Comparison of ENCODE assay signal across 8 cellular contexts in the genomic region with DNA sequence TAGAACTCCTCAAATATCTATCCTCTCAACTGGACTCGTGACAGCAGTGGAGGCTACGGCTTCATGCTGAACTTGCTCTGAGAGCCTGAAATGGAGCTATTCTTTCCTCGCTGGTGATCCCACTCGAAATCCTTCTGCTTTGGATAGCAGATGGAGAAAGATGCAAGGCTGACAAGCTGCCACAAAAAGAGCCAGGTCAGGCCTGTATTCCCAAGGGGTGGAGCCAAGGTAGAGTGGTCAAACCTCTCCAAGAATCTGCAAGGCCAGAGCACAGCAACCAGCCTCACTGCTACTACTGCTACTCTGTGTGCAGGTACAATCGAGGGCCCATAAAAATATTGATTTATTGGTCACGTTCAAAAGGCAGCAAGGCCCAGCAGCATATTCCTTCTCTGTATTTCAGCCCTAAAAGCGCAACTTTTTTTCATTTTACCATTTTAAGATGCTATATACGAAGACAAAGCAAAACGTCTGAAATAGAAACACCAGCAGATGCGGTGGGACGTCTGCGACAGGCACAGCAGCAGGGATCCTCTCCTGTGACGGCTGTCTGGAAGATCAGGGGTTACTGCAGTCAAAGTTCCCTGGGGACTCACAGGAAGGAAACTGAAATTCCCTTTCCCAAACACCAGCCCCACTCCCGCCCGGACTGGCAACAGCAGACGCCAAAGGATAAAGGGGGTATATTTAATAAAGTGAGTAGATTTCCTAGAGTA. TPM values are rescaled to one million over a fixed set of nuclear protein-coding genes. Genes with fewer than 3 reads are reported as not detected.
DNase-seq lines count a peak whose midpoint lies in the region; ATAC-seq and TF ChIP-seq lines count a peak whose summit lies in the region.

No MANE protein-coding gene starts in this region.

- CTCF ChIA-PET in activated CD4-positive, alpha-beta memory T cell treated with anti-CD3 and anti-CD28 coated beads for 36 hours (lab: Charles Lee), result interaction anchor here (0.6 to 1.7 kb wide), 3 partner anchors 47 to 166 kb away, joined by 3 to 4 read pairs (median 3); no protein-coding TSS in a partner anchor

- peaks cover 14% of the 10 kb centered on the region for H3K27me3 Mint-ChIP-seq in activated CD4-positive, alpha-beta memory T cell treated with anti-CD3 and anti-CD28 coated beads for 36 hours

- no peaks in the 10 kb centered on the region for H3K27me3 ChIP-seq in stomach

- TF ChIP-seq CTCF in stomach (IDR thresholded peaks at IDR 0.05), result no peak

- no peak for TF ChIP-seq POLR2A in stomach (IDR thresholded peaks at IDR 0.05)

- intact Hi-C loops in activated CD4-positive, alpha-beta memory T cell treated with anti-CD3 and anti-CD28 coated beads for 36 hours (cut with micrococcal nuclease), result loop anchor here (1.0 to 5.0 kb wide), 3 partner anchors 13 to 443 kb away; a partner anchor contains a TSS
- intact Hi-C loops in stomach (cut with DNase I; ENCODE audit: low total_unique reads), result loop anchor here (10.0 kb wide), 1 partner anchor 165 kb away; no protein-coding TSS in a partner anchor

- TF ChIP-seq EP300 in stomach (IDR thresholded peaks at IDR 0.05), result no peak

- H3K4me1 Mint-ChIP-seq in activated CD4-positive, alpha-beta memory T cell treated with anti-CD3 and anti-CD28 coated beads for 36 hours (ENCODE audit: low read depth), result no peaks in the 10 kb centered on the region

- peak overlapping the region; percentile 88 for H3K4me3 Mint-ChIP-seq in activated CD4-positive, alpha-beta memory T cell treated with anti-CD3 and anti-CD28 coated beads for 36 hours

- no peak overlapping the region for H3K27ac Mint-ChIP-seq in activated CD4-positive, alpha-beta memory T cell treated with anti-CD3 and anti-CD28 coated beads for 36 hours

- ATAC-seq in HG02678 (IDR thresholded peaks at IDR 0.05; ENCODE audit: unreplicated experiment), result no peak

- 18 to 38% (median 25%) methylated on average over 16 of the region's 16 CpGs for WGBS in stomach, 5 donors

- DNase-seq in NCI-H2227 (lab: John Stamatoyannopoulos, UW; ENCODE audit: unreplicated experiment) (peak; percentile 15), NCI-H2227 treated with DMSO at 0.1 percent for 48 hours (lab: John Stamatoyannopoulos, UW) (no peak), stomach (peak; percentile 42), NCI-H69 (lab: John Stamatoyannopoulos, UW) (no peak), NCI-H1436 treated with DMSO at 0.1 percent for 48 hours (lab: John Stamatoyannopoulos, UW) (no peak)
- no peak for DNase-seq in activated CD4-positive, alpha-beta memory T cell treated with anti-CD3 and anti-CD28 coated beads for 36 hours

- POLR2A ChIA-PET in activated CD4-positive, alpha-beta memory T cell treated with anti-CD3 and anti-CD28 coated beads for 36 hours (lab: Charles Lee), result no interaction called here

- peak overlapping the region; percentile 85 for H3K4me3 ChIP-seq in iPS-18c (ENCODE audit: insufficient read depth, low read depth, low read length)
- H3K4me3 ChIP-seq in stomach, result peak overlapping the region; percentile 74 to 93 (median 79)

- H3K36me3 ChIP-seq in stomach, result no peaks in the 10 kb centered on the region

- H3K27ac ChIP-seq in stomach, result peak overlapping the region; percentile 93 to 98 (median 97)

- H3K9me3 ChIP-seq in iPS-18c (ENCODE audit: control insufficient read depth, insufficient read depth, low read length) (no peaks in the 10 kb centered on the region), stomach (no peaks in the 10 kb centered on the region)

- H3K9me3 Mint-ChIP-seq in activated CD4-positive, alpha-beta memory T cell treated with anti-CD3 and anti-CD28 coated beads for 36 hours, result no peaks in the 10 kb centered on the region

- peaks cover 6 to 36% (median 26%) of the 10 kb centered on the region in 4 donors for H3K4me1 ChIP-seq in stomach

- H3K36me3 Mint-ChIP-seq in activated CD4-positive, alpha-beta memory T cell treated with anti-CD3 and anti-CD28 coated beads for 36 hours, result no peaks in the 10 kb centered on the region

RNA-seq across cellular contexts. Expression of a gene that starts 2.4 kb away (rescaled TPM):
- total RNA-seq in activated CD4-positive, alpha-beta memory T cell treated with anti-CD3 and anti-CD28 coated beads for 36 hours, result 1 to 10 TPM; 6.1 to 8.9 TPM
- 10 to 100 TPM in 3 of 5 donors, 1 to 10 TPM in 2; 6.4 to 23.3 (median 12.9) TPM for total RNA-seq in stomach
- polyA plus RNA-seq in stomach, result 10 to 100 TPM in 2 of 3 donors, 1 to 10 TPM in 1; 7.0 to 21.1 (median 10.1) TPM

Comparison
In these comparisons a context has a peak if more than half of its experiments do, and no peak if none do; other contexts are left out.
1. DNase-seq: peak in NCI-H2227 (single experiment) and stomach (single experiment); none in NCI-H2227 treated with DMSO at 0.1 percent for 48 hours (single experiment), activated CD4-positive, alpha-beta memory T cell treated with anti-CD3 and anti-CD28 coated beads for 36 hours (single experiment), NCI-H69 (single experiment) and NCI-H1436 treated with DMSO at 0.1 percent for 48 hours (single experiment).